Comparison of ENCODE assay signal across 8 cellular contexts in the genomic region with DNA sequence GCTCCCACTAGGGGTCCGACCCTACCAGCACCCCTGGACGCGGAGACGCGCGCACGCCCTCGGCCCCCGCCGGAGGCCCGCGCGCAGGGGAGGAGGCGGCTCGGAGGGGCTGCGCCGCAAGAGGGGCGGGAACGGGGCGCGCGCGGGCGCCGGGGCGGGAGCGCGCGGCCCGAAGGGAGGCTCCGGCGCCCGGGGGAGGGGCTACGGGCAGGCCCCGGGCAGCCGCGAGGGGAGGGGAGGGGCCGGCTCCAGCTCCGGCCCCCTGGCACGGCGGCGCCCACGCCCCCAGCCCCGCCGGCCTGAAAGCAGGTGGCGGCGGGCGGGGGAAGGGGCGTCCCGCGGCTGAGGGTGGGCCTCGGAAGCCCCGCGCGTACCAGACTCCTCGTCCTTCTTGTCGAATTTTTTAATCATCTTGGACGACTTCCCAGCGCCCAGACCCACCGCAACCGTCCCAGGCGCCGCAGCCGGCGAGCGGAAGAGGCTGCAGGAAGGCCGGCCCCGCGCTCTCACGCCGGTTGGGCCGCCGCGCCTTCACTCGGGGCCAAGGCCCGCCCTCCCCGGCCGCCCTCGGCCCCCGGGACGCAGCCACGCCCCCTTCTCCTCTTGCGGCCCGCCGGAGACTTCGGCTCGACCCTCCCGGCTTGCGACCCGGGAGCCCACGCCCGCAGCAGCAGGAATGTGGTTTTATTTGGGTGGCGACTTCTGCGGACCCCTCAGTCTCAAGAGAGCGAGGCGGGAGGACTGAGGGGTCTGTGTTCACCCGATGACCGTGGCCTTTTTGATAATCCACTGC. TPM values are rescaled to one million over a fixed set of nuclear protein-coding genes. Genes with fewer than 3 reads are reported as not detected.
DNase-seq lines count a peak whose midpoint lies in the region; ATAC-seq, FAIRE-seq and TF ChIP-seq lines count a peak whose summit lies in the region.

Gene COPG2, minus strand, starts transcription at position 491 of the 793 bp plus-strand sequence. Its CDS starts 80 bp downstream, at position 411.

- H3K4me3 Mint-ChIP-seq in WTC11: peak within 1 kb of the TSS; percentile 92
- peak within 1 kb of the TSS; percentile 86 to 92 (median 87) for H3K4me3 Mint-ChIP-seq in immature natural killer cell

- ATAC-seq in GM18868 (IDR thresholded peaks at IDR 0.05; ENCODE audit: unreplicated experiment) (peak; percentile 95), HG03097 (IDR thresholded peaks at IDR 0.05; ENCODE audit: low FRiP score, unreplicated experiment) (peak; percentile 86), WTC11 (peak; percentile 97)

- POLR2A ChIA-PET in AG04450 (lab: Yijun Ruan, JAX): no interaction called here
- POLR2A ChIA-PET in WTC11 (lab: Charles Lee): interaction anchor here (0.6 to 1.2 kb wide), 2 partner anchors 9 to 395 kb away, joined by 3 read pairs; no protein-coding TSS in a partner anchor

- CTCF ChIA-PET in AG04450 (lab: Charles Lee): no interaction called here
- CTCF ChIA-PET in WTC11 (lab: Charles Lee): interaction anchor here (0.9 kb wide), 1 partner anchor 53 kb away, joined by 3 read pairs; no protein-coding TSS in a partner anchor

- TF ChIP-seq CTCF in AG04450 (IDR thresholded peaks at IDR 0.05; ENCODE audit: low read depth, low read length) (no peak), WTC11 (IDR thresholded peaks at IDR 0.05) (no peak), bronchial epithelial cell (IDR thresholded peaks at IDR 0.05; ENCODE audit: insufficient read depth, low read length, severe bottlenecking) (no peak)

- DNase-seq in AG04450 (ENCODE audit: low read depth, low spot score): peak; percentile 38
- DNase-seq in NCI-H2171 (lab: John Stamatoyannopoulos, UW): peak; percentile 87
- DNase-seq in WTC11 (ENCODE audit: low spot score): peak; percentile 87
- DNase-seq in bronchial epithelial cell (ENCODE audit: low read depth): peak; percentile 59
- DNase-seq in immature natural killer cell: peak; percentile 84 to 89 (median 87)
- DNase-seq in smooth muscle cell of the brain vasculature (ENCODE audit: low read depth, low spot score): peak; percentile 49

- H3K27ac ChIP-seq in AG04450 (ENCODE audit: low read depth, low read length): no peak within 1 kb of the TSS

- no peaks in the 10 kb centered on the region for H3K9me3 Mint-ChIP-seq in WTC11
- no peaks in the 10 kb centered on the region for H3K9me3 Mint-ChIP-seq in immature natural killer cell

- FAIRE-seq in bronchial epithelial cell (lab: Jason Lieb, UNC): no peak

- no peaks in the 10 kb centered on the region for H3K36me3 ChIP-seq in bronchial epithelial cell (ENCODE audit: control insufficient read depth, insufficient read depth, low read length)

- H3K36me3 Mint-ChIP-seq in WTC11: peaks cover 15% of the 10 kb centered on the region
- no peaks in the 10 kb centered on the region for H3K36me3 Mint-ChIP-seq in immature natural killer cell

- no peaks in the 10 kb centered on the region for H3K27me3 ChIP-seq in AG04450 (ENCODE audit: control insufficient read depth, insufficient read depth, low read length)
- H3K27me3 ChIP-seq in bronchial epithelial cell (ENCODE audit: control insufficient read depth, insufficient read depth, low read length): no peaks in the 10 kb centered on the region

- H3K27me3 Mint-ChIP-seq in WTC11 (ENCODE audit: low read depth): peaks cover 20% of the 10 kb centered on the region
- peaks cover 0 to 1% (median 0%) of the 10 kb centered on the region in 3 donors for H3K27me3 Mint-ChIP-seq in immature natural killer cell (ENCODE audit: low read depth in 3 of 3)

- no peaks in the 10 kb centered on the region for H3K9me3 ChIP-seq in AG04450 (ENCODE audit: control insufficient read depth, insufficient read depth, low read length)

- H3K27ac Mint-ChIP-seq in WTC11 (peak within 1 kb of the TSS; percentile 70; the same call in 1 of the 2 replicates), immature natural killer cell (peak within 1 kb of the TSS; percentile 68 to 86 (median 83))

- H3K4me3 ChIP-seq in AG04450 (ENCODE audit: low read depth, low read length) (peak within 1 kb of the TSS; percentile 78), bronchial epithelial cell (ENCODE audit: low read depth, low read length) (peak within 1 kb of the TSS; percentile 77)

- peaks cover 17% of the 10 kb centered on the region for H3K4me1 Mint-ChIP-seq in WTC11
- peaks cover 10 to 19% of the 10 kb centered on the region in 2 donors for H3K4me1 Mint-ChIP-seq in immature natural killer cell

TF ChIP-seq in WTC11, 78 proteins besides CTCF, POLR2A, EP300 and RAD21 (continues in another document):
- TF ChIP-seq HMGA2 (CRISPR knock-in tag; IDR thresholded peaks at IDR 0.05) (no peak), NFATC4 (CRISPR knock-in tag; IDR thresholded peaks at IDR 0.05) (no peak), NR3C1 (CRISPR knock-in tag; conservative IDR thresholded peaks at IDR 0.05; ENCODE audit: low read depth) (no peak), KAT7 (CRISPR knock-in tag; IDR thresholded peaks at IDR 0.05; ENCODE audit: borderline replicate concordance) (no peak), ETV6 (CRISPR knock-in tag; IDR thresholded peaks at IDR 0.05) (0 out of 2 replicates have a peak, but pooled peaks have one; percentile 22), FOXK1 (CRISPR knock-in tag; IDR thresholded peaks at IDR 0.05) (0 out of 2 replicates have a peak, but pooled peaks have one; percentile 16), FOXJ3 (CRISPR knock-in tag; IDR thresholded peaks at IDR 0.05; ENCODE audit: borderline replicate concordance) (no peak), ZNF416 (CRISPR knock-in tag; IDR thresholded peaks at IDR 0.05) (no peak), ZNF317 (CRISPR knock-in tag; IDR thresholded peaks at IDR 0.05; ENCODE audit: borderline replicate concordance, low read depth) (no peak), MXD4 (CRISPR knock-in tag; IDR thresholded peaks at IDR 0.05; ENCODE audit: borderline replicate concordance) (no peak), TEAD1 (CRISPR knock-in tag; IDR thresholded peaks at IDR 0.05) (0 out of 2 replicates have a peak, but pooled peaks have one; percentile 32), ATF1 (CRISPR knock-in tag; IDR thresholded peaks at IDR 0.05) (no peak), SP1 (CRISPR knock-in tag; conservative IDR thresholded peaks at IDR 0.05) (peak; percentile 83), GTF2I (CRISPR knock-in tag; conservative IDR thresholded peaks at IDR 0.05) (no peak), SOX15 (CRISPR knock-in tag; IDR thresholded peaks at IDR 0.05) (no peak), CBFB (CRISPR knock-in tag; IDR thresholded peaks at IDR 0.05; ENCODE audit: low read depth) (no peak)
- TF ChIP-seq, protein P1, sequence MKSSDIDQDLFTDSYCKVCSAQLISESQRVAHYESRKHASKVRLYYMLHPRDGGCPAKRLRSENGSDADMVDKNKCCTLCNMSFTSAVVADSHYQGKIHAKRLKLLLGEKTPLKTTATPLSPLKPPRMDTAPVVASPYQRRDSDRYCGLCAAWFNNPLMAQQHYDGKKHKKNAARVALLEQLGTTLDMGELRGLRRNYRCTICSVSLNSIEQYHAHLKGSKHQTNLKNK (CRISPR knock-in tag; IDR thresholded peaks at IDR 0.05): no peak
- TF ChIP-seq, protein P2, sequence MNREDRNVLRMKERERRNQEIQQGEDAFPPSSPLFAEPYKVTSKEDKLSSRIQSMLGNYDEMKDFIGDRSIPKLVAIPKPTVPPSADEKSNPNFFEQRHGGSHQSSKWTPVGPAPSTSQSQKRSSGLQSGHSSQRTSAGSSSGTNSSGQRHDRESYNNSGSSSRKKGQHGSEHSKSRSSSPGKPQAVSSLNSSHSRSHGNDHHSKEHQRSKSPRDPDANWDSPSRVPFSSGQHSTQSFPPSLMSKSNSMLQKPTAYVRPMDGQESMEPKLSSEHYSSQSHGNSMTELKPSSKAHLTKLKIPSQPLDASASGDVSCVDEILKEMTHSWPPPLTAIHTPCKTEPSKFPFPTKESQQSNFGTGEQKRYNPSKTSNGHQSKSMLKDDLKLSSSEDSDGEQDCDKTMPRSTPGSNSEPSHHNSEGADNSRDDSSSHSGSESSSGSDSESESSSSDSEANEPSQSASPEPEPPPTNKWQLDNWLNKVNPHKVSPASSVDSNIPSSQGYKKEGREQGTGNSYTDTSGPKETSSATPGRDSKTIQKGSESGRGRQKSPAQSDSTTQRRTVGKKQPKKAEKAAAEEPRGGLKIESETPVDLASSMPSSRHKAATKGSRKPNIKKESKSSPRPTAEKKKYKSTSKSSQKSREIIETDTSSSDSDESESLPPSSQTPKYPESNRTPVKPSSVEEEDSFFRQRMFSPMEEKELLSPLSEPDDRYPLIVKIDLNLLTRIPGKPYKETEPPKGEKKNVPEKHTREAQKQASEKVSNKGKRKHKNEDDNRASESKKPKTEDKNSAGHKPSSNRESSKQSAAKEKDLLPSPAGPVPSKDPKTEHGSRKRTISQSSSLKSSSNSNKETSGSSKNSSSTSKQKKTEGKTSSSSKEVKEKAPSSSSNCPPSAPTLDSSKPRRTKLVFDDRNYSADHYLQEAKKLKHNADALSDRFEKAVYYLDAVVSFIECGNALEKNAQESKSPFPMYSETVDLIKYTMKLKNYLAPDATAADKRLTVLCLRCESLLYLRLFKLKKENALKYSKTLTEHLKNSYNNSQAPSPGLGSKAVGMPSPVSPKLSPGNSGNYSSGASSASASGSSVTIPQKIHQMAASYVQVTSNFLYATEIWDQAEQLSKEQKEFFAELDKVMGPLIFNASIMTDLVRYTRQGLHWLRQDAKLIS (CRISPR knock-in tag; IDR thresholded peaks at IDR 0.05; ENCODE audit: borderline replicate concordance): no peak

RNA-seq across cellular contexts. Expression of gene COPG2, which starts in this region (rescaled TPM):
- polyA plus RNA-seq in AG04450 (2011; rRNA removed): 36.6 and 40.6 TPM in 2 replicates
- polyA minus RNA-seq in AG04450 (2011; rRNA and poly(A)+ RNA removed): 35.6 and 46.2 TPM in 2 replicates
- 50.9 to 68.4 TPM (median 64.9 TPM) in 3 replicates for total RNA-seq in WTC11 (2021)
- total RNA-seq in bronchial epithelial cell: 26.6 and 30.3 TPM in 2 replicates
- 1 to 10 TPM in 2 of 3 donors, not detected in 1; 1.5 to 2.1 TPM for polyA plus RNA-seq in immature natural killer cell

Comparison
In these comparisons a context has a peak if more than half of its experiments do, and no peak if none do; other contexts are left out.
1. RNA of gene COPG2 (polyA plus RNA-seq): 36.6 to 40.6 TPM in AG04450; 1.5 to 2.1 TPM in immature natural killer cell; every median in the first group is over 10 times any median in the second.
2. Peak in every context shown above with its lines, with median percentiles within 50 percentile points of each other: DNase-seq and ATAC-seq.